17 cellular contexts compared by ENCODE assay signal in the genomic region with DNA sequence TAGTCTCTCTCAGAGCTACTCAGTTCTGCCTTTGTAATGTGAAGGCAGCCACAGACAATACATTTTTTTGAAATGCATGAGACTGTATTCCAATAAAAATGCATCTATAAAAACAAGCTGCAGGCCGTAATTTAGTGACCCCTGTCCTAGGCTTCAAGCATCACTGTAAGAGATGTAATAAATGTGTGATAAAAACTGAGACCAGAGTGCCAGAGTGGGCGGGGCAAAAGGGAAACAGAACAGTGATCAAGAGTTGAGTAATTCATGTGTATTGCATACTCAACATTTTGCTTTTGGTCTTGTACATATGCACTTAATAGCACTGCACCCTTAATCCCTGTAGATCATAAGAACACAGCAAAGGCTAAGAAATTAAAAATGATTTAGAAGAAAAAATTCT.
DNase-seq lines count a peak whose midpoint lies in the region; ATAC-seq and TF ChIP-seq lines count a peak whose summit lies in the region.
"Had no signal": no experiment of that assay in that cellular context is flagged by ENCODE, and none has a peak within 500 bp of the region (broad histone marks: within the 10 kb centered on the region; RNA-seq: fewer than 3 reads in every experiment).

No MANE protein-coding gene starts in this region.

- no peaks in the 10 kb centered on the region for H3K4me1 ChIP-seq in hepatocyte (ENCODE audit: insufficient read depth)

- no peak overlapping the region for H3K4me3 ChIP-seq in hepatocyte
- H3K4me3 ChIP-seq: PC-9 had no signal

- DNase-seq in GM04504 (ENCODE audit: low read depth) (peak; percentile 38), RKO (ENCODE audit: low spot score) (peak; percentile 3), hepatocyte (ENCODE audit: low spot score) (peak; percentile 40), stromal cell of bone marrow (ENCODE audit: low read depth) (peak; percentile 3), iPS-NIHi7 (ENCODE audit: extremely low spot score) (no peak)
- DNase-seq: ACHN; CD4-positive, alpha-beta T cell; H7; MV-4-11; NCI-H1417; NCI-H1930; NCI-H2171; NCI-H774; PC-9 had no signal

- no peak overlapping the region for H3K4me2 ChIP-seq in hepatocyte
- H3K4me2 ChIP-seq: PC-9 had no signal

- no peaks in the 10 kb centered on the region for H3K9me2 ChIP-seq in hepatocyte (replicated peaks; ENCODE audit: insufficient read depth)

- H4K20me1 ChIP-seq in hepatocyte (ENCODE audit: insufficient read depth, poor library complexity, severe bottlenecking), result no peaks in the 10 kb centered on the region

- H3K27ac ChIP-seq in hepatocyte, result no peak overlapping the region
- H3K27ac ChIP-seq: PC-9 had no signal

- 65% methylated on average over 2 of the region's 2 CpGs for WGBS in hepatocyte (ENCODE audit: low lambda C conversion rate, missing lambda C conversion rate)

- H3K36me3 ChIP-seq in hepatocyte (replicated peaks; ENCODE audit: insufficient read depth, low read depth), result no peaks in the 10 kb centered on the region

- ATAC-seq in HG02885 (IDR thresholded peaks at IDR 0.05; ENCODE audit: poor library complexity, unreplicated experiment) (no peak), HG03159 (IDR thresholded peaks at IDR 0.05; ENCODE audit: unreplicated experiment) (no peak), GM18861 (IDR thresholded peaks at IDR 0.05; ENCODE audit: unreplicated experiment) (no peak)

- TF ChIP-seq CTCF in hepatocyte (IDR thresholded peaks at IDR 0.05; ENCODE audit: poor library complexity), result no peak

- H3K79me2 ChIP-seq in hepatocyte, result no peaks in the 10 kb centered on the region

- no peaks in the 10 kb centered on the region for H3K27me3 ChIP-seq in hepatocyte

- H3K9me3 ChIP-seq in hepatocyte (ENCODE audit: low read depth), result no peaks in the 10 kb centered on the region

- H2AFZ ChIP-seq in hepatocyte, result no peak overlapping the region
- H2AFZ ChIP-seq: PC-9 had no signal
